In the genomic region with DNA sequence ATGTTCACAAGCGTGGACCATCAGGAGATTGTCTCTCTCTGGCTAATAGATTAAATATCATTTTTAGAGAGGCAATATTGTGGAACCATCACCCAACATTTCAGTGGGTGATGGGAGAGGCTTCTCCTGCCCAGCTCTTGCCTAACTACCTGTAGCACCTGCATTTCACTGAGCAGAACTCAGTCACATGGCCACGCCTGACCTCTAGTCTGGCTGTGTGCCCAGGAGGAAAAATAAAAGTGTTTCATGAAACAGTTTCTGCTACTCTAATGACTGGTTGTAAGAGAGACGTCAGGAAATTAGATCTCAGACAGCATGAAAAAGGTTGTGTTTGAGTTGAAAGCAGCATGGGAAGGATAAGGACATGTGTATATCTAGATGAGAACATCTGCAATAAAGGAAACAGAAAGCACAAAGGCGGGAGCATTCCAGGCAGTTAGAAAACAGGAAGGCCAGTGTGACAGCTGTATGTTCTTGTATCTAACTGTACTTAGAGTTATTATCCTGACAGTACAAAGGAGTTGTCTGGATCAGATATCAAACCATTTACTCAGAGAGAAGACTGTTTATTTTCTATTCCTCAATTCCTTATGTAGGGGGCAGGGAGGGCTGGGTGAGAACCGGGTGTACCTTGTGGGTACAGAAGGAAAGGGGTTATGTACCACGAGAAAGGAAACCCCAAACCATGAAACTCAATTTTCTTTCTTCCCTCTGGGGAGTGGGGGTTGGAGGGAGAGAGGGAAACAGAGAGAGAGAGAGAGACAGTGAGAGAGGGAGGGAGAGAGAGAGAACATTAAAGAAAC, we compare ENCODE assay signal across 12 cellular contexts.
DNase-seq lines count a peak whose midpoint lies in the region; ATAC-seq lines count a peak whose summit lies in the region.
"Had no signal": no experiment of that assay in that cellular context is flagged by ENCODE, and none has a peak within 500 bp of the region (broad histone marks: within the 10 kb centered on the region; RNA-seq: fewer than 3 reads in every experiment).

No MANE protein-coding gene starts in this region.

- intact Hi-C loops in posterior cingulate gyrus (cut with DNase I): no loop called here

- no peaks in the 10 kb centered on the region for H3K36me3 ChIP-seq in BLaER1 treated with 17β-estradiol and CSF1 and Interleukin-3, amounts not matched to agents 10 nM and 100 nM
- H3K36me3 ChIP-seq: tibial nerve had no signal

- no peaks in the 10 kb centered on the region for H3K27me3 ChIP-seq in BLaER1 treated with 17β-estradiol and CSF1 and Interleukin-3, amounts not matched to agents 10 nM and 100 nM
- H3K27me3 ChIP-seq: tibial nerve had no signal

- peak overlapping the region in 2 of 11 experiments; percentile 21 to 24; a peak in 1 of 22 replicates for H3K9ac ChIP-seq in BLaER1 treated with 17β-estradiol and CSF1 and Interleukin-3, amounts not matched to agents 10 nM and 100 nM

- H3K27ac ChIP-seq in BLaER1 treated with 17β-estradiol and CSF1 and Interleukin-3, amounts not matched to agents 10 nM and 100 nM: peak overlapping the region in 3 of 11 experiments; percentile 17 to 57 (median 17); a peak in 3 of 22 replicates
- H3K27ac ChIP-seq: tibial nerve had no signal

- no peak overlapping the region for H3K4me3 ChIP-seq in BLaER1 treated with 17β-estradiol and CSF1 and Interleukin-3, amounts not matched to agents 10 nM and 100 nM
- H3K4me3 ChIP-seq: tibial nerve had no signal

- H3K9me3 ChIP-seq in BLaER1 treated with 17β-estradiol and CSF1 and Interleukin-3, amounts not matched to agents 10 nM and 100 nM (replicated peaks in 1 of 11): no peaks in the 10 kb centered on the region
- H3K9me3 ChIP-seq: tibial nerve had no signal

- DNase-seq in NCI-H1092 treated with DMSO at 0.1 percent for 48 hours (lab: John Stamatoyannopoulos, UW) (peak; percentile 68), RPMI7951 (ENCODE audit: low read depth) (peak; percentile 4), iris pigment epithelial cell (ENCODE audit: low read depth) (peak; percentile 11), occipital lobe (lab: John Stamatoyannopoulos, UW) (no peak), posterior cingulate gyrus (no peak), islet precursor cell (no peak)
- DNase-seq: activated B cell treated with CpG ODN at 0.5 μM for 24 hours; activated naive CD8-positive, alpha-beta T cell treated with anti-CD3 and anti-CD28 coated beads, Interleukin-2, amount 50 U/mL, for 24 hours; stimulated activated CD4-positive, alpha-beta T cell treated with anti-CD3 and anti-CD28 coated beads, Interleukin-4, amount 100 ng/mL, for 24 hours had no signal

- no peaks in the 10 kb centered on the region for H4K20me1 ChIP-seq in BLaER1 treated with 17β-estradiol and CSF1 and Interleukin-3, amounts not matched to agents 10 nM and 100 nM

- peaks cover 13 to 23% (median 18%) of the 10 kb centered on the region in 10 experiments; a peak in 19 of 20 replicates for H3K4me1 ChIP-seq in BLaER1 treated with 17β-estradiol and CSF1 and Interleukin-3, amounts not matched to agents 10 nM and 100 nM
- H3K4me1 ChIP-seq: tibial nerve had no signal

- ATAC-seq in HG03095 (IDR thresholded peaks at IDR 0.05; ENCODE audit: unreplicated experiment): no peak
- ATAC-seq: activated naive CD8-positive, alpha-beta T cell treated with anti-CD3 and anti-CD28 coated beads, Interleukin-2, amount 50 U/mL, for 24 hours had no signal

- H3K4me2 ChIP-seq in BLaER1 treated with 17β-estradiol and CSF1 and Interleukin-3, amounts not matched to agents 10 nM and 100 nM: peak overlapping the region; percentile 37 to 83 (median 60)

Comparison
In these comparisons a context has a peak if more than half of its experiments do, and no peak if none do; other contexts are left out.
1. DNase-seq: peak in NCI-H1092 treated with DMSO at 0.1 percent for 48 hours (single experiment), RPMI7951 (single experiment) and iris pigment epithelial cell (single experiment); none in occipital lobe (single experiment), posterior cingulate gyrus (0 of 10) and islet precursor cell (single experiment).